Comparison of ENCODE assay signal across 1 cellular context in the genomic region with DNA sequence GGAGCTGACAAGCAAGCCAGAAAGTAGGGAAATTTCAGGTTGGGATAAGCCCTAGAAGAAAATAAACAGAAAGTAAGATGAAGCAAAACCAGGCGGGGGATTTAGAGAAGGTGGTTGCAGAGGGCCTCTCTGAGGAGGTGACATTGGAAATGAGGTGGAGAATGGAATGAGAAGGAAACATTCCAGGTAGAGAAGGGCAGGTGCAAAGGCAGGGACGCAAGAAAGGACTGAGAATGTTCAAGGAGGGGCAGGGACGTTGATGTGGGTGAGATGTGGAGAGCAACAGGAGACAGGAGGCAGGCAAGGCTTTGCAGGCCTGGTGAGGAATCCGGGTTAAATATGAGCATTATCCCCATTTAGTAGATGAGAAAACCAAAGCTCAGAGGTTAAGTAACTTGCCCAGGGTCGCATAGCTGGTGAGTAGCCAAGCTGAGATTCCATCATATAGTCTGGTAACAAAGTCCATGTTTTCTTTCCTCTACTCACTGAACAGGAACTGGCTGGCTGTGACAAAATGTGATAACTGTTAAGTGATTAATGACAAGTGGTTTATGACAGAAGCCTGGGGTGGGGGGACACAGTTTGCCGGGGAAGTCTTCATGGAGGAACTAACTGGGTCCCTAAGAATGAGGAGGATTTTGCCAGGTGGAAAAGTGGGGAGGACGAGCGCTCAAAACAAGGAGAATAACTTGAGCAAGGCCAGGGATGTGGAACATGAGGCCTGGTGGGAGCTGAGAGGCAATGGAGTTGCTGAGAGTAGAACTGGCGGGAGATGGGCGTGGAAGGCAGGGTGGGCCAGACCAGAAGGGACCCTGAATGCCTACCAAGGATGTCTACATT.
TF ChIP-seq lines count a peak whose summit lies in the region.

No MANE protein-coding gene starts in this region.

TF ChIP-seq in HepG2, 621 proteins besides CTCF, POLR2A, EP300 and RAD21 (continued from another document and continues in another):
- TF ChIP-seq, protein P1, sequence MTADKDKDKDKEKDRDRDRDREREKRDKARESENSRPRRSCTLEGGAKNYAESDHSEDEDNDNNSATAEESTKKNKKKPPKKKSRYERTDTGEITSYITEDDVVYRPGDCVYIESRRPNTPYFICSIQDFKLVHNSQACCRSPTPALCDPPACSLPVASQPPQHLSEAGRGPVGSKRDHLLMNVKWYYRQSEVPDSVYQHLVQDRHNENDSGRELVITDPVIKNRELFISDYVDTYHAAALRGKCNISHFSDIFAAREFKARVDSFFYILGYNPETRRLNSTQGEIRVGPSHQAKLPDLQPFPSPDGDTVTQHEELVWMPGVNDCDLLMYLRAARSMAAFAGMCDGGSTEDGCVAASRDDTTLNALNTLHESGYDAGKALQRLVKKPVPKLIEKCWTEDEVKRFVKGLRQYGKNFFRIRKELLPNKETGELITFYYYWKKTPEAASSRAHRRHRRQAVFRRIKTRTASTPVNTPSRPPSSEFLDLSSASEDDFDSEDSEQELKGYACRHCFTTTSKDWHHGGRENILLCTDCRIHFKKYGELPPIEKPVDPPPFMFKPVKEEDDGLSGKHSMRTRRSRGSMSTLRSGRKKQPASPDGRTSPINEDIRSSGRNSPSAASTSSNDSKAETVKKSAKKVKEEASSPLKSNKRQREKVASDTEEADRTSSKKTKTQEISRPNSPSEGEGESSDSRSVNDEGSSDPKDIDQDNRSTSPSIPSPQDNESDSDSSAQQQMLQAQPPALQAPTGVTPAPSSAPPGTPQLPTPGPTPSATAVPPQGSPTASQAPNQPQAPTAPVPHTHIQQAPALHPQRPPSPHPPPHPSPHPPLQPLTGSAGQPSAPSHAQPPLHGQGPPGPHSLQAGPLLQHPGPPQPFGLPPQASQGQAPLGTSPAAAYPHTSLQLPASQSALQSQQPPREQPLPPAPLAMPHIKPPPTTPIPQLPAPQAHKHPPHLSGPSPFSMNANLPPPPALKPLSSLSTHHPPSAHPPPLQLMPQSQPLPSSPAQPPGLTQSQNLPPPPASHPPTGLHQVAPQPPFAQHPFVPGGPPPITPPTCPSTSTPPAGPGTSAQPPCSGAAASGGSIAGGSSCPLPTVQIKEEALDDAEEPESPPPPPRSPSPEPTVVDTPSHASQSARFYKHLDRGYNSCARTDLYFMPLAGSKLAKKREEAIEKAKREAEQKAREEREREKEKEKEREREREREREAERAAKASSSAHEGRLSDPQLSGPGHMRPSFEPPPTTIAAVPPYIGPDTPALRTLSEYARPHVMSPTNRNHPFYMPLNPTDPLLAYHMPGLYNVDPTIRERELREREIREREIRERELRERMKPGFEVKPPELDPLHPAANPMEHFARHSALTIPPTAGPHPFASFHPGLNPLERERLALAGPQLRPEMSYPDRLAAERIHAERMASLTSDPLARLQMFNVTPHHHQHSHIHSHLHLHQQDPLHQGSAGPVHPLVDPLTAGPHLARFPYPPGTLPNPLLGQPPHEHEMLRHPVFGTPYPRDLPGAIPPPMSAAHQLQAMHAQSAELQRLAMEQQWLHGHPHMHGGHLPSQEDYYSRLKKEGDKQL (CRISPR knock-in tag; IDR thresholded peaks at IDR 0.05; ENCODE audit: low read depth): peak; percentile 73; the same call in 1 of the 2 replicates
- peak; percentile 64; the same call in 1 of the 2 replicates for TF ChIP-seq SP5 (CRISPR knock-in tag; IDR thresholded peaks at IDR 0.05; ENCODE audit: borderline replicate concordance, low read depth)
- TF ChIP-seq, protein P2, sequence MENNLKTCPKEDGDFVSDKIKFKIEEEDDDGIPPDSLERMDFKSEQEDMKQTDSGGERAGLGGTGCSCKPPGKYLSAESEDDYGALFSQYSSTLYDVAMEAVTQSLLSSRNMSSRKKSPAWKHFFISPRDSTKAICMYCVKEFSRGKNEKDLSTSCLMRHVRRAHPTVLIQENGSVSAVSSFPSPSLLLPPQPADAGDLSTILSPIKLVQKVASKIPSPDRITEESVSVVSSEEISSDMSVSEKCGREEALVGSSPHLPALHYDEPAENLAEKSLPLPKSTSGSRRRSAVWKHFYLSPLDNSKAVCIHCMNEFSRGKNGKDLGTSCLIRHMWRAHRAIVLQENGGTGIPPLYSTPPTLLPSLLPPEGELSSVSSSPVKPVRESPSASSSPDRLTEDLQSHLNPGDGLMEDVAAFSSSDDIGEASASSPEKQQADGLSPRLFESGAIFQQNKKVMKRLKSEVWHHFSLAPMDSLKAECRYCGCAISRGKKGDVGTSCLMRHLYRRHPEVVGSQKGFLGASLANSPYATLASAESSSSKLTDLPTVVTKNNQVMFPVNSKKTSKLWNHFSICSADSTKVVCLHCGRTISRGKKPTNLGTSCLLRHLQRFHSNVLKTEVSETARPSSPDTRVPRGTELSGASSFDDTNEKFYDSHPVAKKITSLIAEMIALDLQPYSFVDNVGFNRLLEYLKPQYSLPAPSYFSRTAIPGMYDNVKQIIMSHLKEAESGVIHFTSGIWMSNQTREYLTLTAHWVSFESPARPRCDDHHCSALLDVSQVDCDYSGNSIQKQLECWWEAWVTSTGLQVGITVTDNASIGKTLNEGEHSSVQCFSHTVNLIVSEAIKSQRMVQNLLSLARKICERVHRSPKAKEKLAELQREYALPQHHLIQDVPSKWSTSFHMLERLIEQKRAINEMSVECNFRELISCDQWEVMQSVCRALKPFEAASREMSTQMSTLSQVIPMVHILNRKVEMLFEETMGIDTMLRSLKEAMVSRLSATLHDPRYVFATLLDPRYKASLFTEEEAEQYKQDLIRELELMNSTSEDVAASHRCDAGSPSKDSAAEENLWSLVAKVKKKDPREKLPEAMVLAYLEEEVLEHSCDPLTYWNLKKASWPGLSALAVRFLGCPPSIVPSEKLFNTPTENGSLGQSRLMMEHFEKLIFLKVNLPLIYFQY (CRISPR knock-in tag; IDR thresholded peaks at IDR 0.05; ENCODE audit: borderline replicate concordance): no peak
- peak; percentile 81 for TF ChIP-seq ZNF121 (CRISPR knock-in tag; IDR thresholded peaks at IDR 0.05)
- TF ChIP-seq, protein P3, sequence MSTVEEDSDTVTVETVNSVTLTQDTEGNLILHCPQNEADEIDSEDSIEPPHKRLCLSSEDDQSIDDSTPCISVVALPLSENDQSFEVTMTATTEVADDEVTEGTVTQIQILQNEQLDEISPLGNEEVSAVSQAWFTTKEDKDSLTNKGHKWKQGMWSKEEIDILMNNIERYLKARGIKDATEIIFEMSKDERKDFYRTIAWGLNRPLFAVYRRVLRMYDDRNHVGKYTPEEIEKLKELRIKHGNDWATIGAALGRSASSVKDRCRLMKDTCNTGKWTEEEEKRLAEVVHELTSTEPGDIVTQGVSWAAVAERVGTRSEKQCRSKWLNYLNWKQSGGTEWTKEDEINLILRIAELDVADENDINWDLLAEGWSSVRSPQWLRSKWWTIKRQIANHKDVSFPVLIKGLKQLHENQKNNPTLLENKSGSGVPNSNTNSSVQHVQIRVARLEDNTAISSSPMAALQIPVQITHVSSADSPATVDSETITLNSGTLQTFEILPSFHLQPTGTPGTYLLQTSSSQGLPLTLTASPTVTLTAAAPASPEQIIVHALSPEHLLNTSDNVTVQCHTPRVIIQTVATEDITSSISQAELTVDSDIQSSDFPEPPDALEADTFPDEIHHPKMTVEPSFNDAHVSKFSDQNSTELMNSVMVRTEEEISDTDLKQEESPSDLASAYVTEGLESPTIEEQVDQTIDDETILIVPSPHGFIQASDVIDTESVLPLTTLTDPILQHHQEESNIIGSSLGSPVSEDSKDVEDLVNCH (CRISPR knock-in tag; IDR thresholded peaks at IDR 0.05): no peak
- peak; percentile 67; the same call in 1 of the 2 replicates for TF ChIP-seq ZNF761 (CRISPR knock-in tag; conservative IDR thresholded peaks at IDR 0.05)
- peak; percentile 86 for TF ChIP-seq SAP130 (CRISPR knock-in tag; IDR thresholded peaks at IDR 0.05; ENCODE audit: low read depth)
- peak; percentile 98 for TF ChIP-seq HOXA5 (CRISPR knock-in tag; IDR thresholded peaks at IDR 0.05)
- TF ChIP-seq ZNF263 (CRISPR knock-in tag; IDR thresholded peaks at IDR 0.05): peak; percentile 26; the same call in 1 of the 2 replicates
- no peak for TF ChIP-seq ARNT2 (CRISPR knock-in tag; IDR thresholded peaks at IDR 0.05; ENCODE audit: low read depth)
- peak; percentile 36; the same call in 1 of the 2 replicates for TF ChIP-seq ZNF652 (CRISPR knock-in tag; IDR thresholded peaks at IDR 0.05; ENCODE audit: borderline replicate concordance, low read depth)
- TF ChIP-seq, protein P4, sequence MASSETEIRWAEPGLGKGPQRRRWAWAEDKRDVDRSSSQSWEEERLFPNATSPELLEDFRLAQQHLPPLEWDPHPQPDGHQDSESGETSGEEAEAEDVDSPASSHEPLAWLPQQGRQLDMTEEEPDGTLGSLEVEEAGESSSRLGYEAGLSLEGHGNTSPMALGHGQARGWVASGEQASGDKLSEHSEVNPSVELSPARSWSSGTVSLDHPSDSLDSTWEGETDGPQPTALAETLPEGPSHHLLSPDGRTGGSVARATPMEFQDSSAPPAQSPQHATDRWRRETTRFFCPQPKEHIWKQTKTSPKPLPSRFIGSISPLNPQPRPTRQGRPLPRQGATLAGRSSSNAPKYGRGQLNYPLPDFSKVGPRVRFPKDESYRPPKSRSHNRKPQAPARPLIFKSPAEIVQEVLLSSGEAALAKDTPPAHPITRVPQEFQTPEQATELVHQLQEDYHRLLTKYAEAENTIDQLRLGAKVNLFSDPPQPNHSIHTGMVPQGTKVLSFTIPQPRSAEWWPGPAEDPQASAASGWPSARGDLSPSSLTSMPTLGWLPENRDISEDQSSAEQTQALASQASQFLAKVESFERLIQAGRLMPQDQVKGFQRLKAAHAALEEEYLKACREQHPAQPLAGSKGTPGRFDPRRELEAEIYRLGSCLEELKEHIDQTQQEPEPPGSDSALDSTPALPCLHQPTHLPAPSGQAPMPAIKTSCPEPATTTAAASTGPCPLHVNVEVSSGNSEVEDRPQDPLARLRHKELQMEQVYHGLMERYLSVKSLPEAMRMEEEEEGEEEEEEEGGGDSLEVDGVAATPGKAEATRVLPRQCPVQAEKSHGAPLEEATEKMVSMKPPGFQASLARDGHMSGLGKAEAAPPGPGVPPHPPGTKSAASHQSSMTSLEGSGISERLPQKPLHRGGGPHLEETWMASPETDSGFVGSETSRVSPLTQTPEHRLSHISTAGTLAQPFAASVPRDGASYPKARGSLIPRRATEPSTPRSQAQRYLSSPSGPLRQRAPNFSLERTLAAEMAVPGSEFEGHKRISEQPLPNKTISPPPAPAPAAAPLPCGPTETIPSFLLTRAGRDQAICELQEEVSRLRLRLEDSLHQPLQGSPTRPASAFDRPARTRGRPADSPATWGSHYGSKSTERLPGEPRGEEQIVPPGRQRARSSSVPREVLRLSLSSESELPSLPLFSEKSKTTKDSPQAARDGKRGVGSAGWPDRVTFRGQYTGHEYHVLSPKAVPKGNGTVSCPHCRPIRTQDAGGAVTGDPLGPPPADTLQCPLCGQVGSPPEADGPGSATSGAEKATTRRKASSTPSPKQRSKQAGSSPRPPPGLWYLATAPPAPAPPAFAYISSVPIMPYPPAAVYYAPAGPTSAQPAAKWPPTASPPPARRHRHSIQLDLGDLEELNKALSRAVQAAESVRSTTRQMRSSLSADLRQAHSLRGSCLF (CRISPR knock-in tag; IDR thresholded peaks at IDR 0.05; ENCODE audit: borderline replicate concordance): no peak
- TF ChIP-seq SKI (IDR thresholded peaks at IDR 0.05; ENCODE audit: partially characterized antibody): peak; percentile 81
- TF ChIP-seq, protein P5, sequence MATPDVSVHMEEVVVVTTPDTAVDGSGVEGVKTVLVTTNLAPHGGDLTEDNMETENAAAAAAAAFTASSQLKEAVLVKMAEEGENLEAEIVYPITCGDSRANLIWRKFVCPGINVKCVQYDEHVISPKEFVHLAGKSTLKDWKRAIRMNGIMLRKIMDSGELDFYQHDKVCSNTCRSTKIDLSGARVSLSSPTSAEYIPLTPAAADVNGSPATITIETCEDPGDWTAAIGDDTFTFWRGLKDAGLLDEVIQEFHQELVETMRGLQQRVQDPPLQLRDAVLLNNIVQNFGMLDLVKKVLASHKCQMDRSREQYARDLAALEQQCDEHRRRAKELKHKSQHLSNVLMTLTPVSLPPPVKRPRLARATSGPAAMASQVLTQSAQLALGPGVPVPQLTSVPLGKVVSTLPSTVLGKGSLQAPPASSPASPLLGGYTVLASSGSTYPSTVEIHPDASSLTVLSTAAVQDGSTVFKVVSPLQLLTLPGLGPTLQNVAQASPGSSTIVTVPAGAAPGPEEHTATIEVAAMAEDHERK (CRISPR knock-in tag; IDR thresholded peaks at IDR 0.05; ENCODE audit: low read depth): no peak
- TF ChIP-seq ZNF510 (CRISPR knock-in tag; IDR thresholded peaks at IDR 0.05; ENCODE audit: low read depth): 0 out of 2 replicates have a peak, but pooled peaks have one; percentile 71
- TF ChIP-seq NR2F1 (CRISPR knock-in tag; IDR thresholded peaks at IDR 0.05): peak; percentile 87 to 97; a peak in 3 of 4 replicates
- no peak for TF ChIP-seq ZFP41 (CRISPR knock-in tag; IDR thresholded peaks at IDR 0.05; ENCODE audit: borderline replicate concordance)
- no peak for TF ChIP-seq JARID2 (CRISPR knock-in tag; IDR thresholded peaks at IDR 0.05; ENCODE audit: insufficient replicate concordance)
- TF ChIP-seq, protein P6, sequence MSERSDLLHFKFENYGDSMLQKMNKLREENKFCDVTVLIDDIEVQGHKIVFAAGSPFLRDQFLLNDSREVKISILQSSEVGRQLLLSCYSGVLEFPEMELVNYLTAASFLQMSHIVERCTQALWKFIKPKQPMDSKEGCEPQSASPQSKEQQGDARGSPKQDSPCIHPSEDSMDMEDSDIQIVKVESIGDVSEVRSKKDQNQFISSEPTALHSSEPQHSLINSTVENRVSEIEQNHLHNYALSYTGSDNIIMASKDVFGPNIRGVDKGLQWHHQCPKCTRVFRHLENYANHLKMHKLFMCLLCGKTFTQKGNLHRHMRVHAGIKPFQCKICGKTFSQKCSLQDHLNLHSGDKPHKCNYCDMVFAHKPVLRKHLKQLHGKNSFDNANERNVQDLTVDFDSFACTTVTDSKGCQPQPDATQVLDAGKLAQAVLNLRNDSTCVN (CRISPR knock-in tag; IDR thresholded peaks at IDR 0.05; ENCODE audit: borderline replicate concordance): no peak
- TF ChIP-seq, protein P7, sequence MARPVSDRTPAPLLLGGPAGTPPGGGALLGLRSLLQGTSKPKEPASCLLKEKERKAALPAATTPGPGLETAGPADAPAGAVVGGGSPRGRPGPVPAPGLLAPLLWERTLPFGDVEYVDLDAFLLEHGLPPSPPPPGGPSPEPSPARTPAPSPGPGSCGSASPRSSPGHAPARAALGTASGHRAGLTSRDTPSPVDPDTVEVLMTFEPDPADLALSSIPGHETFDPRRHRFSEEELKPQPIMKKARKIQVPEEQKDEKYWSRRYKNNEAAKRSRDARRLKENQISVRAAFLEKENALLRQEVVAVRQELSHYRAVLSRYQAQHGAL (CRISPR knock-in tag; IDR thresholded peaks at IDR 0.05; ENCODE audit: not compliant biosample characterization): no peak
- no peak for TF ChIP-seq ZNF720 (CRISPR knock-in tag; IDR thresholded peaks at IDR 0.05)
- peak; percentile 70 for TF ChIP-seq ELF4 (CRISPR knock-in tag; IDR thresholded peaks at IDR 0.05; ENCODE audit: borderline replicate concordance)
- TF ChIP-seq, protein P8, sequence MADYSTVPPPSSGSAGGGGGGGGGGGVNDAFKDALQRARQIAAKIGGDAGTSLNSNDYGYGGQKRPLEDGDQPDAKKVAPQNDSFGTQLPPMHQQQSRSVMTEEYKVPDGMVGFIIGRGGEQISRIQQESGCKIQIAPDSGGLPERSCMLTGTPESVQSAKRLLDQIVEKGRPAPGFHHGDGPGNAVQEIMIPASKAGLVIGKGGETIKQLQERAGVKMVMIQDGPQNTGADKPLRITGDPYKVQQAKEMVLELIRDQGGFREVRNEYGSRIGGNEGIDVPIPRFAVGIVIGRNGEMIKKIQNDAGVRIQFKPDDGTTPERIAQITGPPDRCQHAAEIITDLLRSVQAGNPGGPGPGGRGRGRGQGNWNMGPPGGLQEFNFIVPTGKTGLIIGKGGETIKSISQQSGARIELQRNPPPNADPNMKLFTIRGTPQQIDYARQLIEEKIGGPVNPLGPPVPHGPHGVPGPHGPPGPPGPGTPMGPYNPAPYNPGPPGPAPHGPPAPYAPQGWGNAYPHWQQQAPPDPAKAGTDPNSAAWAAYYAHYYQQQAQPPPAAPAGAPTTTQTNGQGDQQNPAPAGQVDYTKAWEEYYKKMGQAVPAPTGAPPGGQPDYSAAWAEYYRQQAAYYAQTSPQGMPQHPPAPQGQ (CRISPR knock-in tag; IDR thresholded peaks at IDR 0.05; ENCODE audit: borderline replicate concordance): peak; percentile 85; the same call in 1 of the 2 replicates
- TF ChIP-seq ZZZ3 (CRISPR knock-in tag; IDR thresholded peaks at IDR 0.05; ENCODE audit: borderline replicate concordance): no peak
- peak; percentile 64; the same call in 1 of the 2 replicates for TF ChIP-seq ARID2 (CRISPR knock-in tag; IDR thresholded peaks at IDR 0.05; ENCODE audit: borderline replicate concordance)
